8 cellular contexts compared by ENCODE assay signal in the genomic region with DNA sequence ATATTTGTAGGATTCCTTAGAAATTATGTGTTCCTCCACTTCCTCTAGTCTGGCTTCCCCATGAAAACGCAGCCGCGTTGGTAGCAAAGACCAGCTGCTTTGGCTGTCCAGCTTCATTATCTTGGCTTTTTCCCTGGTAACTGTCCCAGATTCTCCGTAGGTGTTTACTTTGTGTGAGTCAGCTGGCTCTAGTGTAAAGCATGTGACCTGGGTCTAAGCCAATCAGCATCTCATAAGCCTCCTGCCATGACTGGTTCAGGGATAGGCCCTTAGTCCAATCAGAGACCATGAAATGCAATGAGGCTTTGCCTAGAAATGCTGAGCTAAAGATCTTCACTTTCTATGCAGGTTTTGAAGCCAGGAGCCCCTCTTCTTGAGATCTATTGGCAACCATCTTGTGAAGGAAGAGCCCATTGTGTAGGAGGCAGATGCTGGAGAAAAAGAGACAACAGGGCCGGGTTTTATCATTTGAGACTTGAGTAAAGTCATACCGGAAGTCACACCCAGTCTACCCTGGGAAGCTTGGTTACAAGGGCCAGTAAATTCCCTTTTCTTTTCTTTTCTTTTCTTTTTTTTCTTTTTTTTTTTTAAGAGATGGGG.
DNase-seq lines count a peak whose midpoint lies in the region; ATAC-seq and TF ChIP-seq lines count a peak whose summit lies in the region.

No MANE protein-coding gene starts in this region.

- peak overlapping the region; percentile 21; the same call in 1 of the 2 replicates for H3K4me2 ChIP-seq in PC-3 (ENCODE audit: low read length)

- H4K20me1 ChIP-seq in PC-3 (ENCODE audit: low read length) = no peaks in the 10 kb centered on the region

- BruUV-seq in PC-3 (replicated peaks; lab: Mats Ljungman, UMichigan) = no TSS peak

- H3K36me3 ChIP-seq in PC-3 (ENCODE audit: low read depth, low read length) (no peaks in the 10 kb centered on the region), psoas muscle (ENCODE audit: insufficient read depth in 1 of 2, low read depth in 1 of 2) (no peaks in the 10 kb centered on the region)

- H3K9ac ChIP-seq in PC-3 (ENCODE audit: low read length) = peak overlapping the region; percentile 34

- 0 out of 2 replicates have a peak overlapping the region, but pooled peaks have one; percentile 23 for H2AFZ ChIP-seq in PC-3 (ENCODE audit: low read length)

- DNase-seq in GM03348 (ENCODE audit: low spot score) = peak; percentile 43
- peak; percentile 99 for DNase-seq in PC-3
- peak; percentile 87 for DNase-seq in fibroblast of the conjunctiva (ENCODE audit: low read depth)
- DNase-seq in psoas muscle = peak in 1 of 2 donors; percentile 30
- no peak for DNase-seq in MV-4-11 (lab: John Stamatoyannopoulos, UW)
- DNase-seq in stimulated activated CD4-positive, alpha-beta T cell treated with anti-CD3 and anti-CD28 coated beads, Interleukin-2, amount 100 ng/mL, for 48 hours = no peak

- H3F3A ChIP-seq in PC-3 (ENCODE audit: low read length, unreplicated experiment) = peaks cover 4% of the 10 kb centered on the region

- H3K9me3 ChIP-seq in PC-3 (ENCODE audit: low read length) (no peaks in the 10 kb centered on the region), psoas muscle (peaks cover 1% of the 10 kb centered on the region)

- peak overlapping the region; percentile 88 for H3K27ac ChIP-seq in PC-3 (ENCODE audit: low read length)
- H3K27ac ChIP-seq in psoas muscle = peak overlapping the region; percentile 10

- ATAC-seq in PC-3 (peak; percentile 99), psoas muscle (peak; percentile 81 to 98 (median 92)), HG03432 (IDR thresholded peaks at IDR 0.05; ENCODE audit: unreplicated experiment) (no peak), HG02798 (IDR thresholded peaks at IDR 0.05; ENCODE audit: poor library complexity, unreplicated experiment) (no peak)

- no peak overlapping the region for H3K4me3 ChIP-seq in PC-3 (ENCODE audit: low read length)
- H3K4me3 ChIP-seq in psoas muscle = no peak overlapping the region

- intact Hi-C loops in PC-3 (cut with micrococcal nuclease) = loop anchor here (1.0 to 10.0 kb wide), 3 partner anchors 40 to 164 kb away; no protein-coding TSS in a partner anchor
- intact Hi-C loops in psoas muscle (cut with DNase I) = no loop called here

- POLR2A ChIA-PET in PC-3 (lab: Charles Lee; ENCODE audit: unreplicated experiment) = interaction anchor here (0.6 to 1.0 kb wide), 4 partner anchors 30 to 200 kb away, joined by 3 to 5 read pairs (median 3); no protein-coding TSS in a partner anchor

- H3K4me1 ChIP-seq in PC-3 (ENCODE audit: insufficient read depth, low read length) (peaks cover 30% of the 10 kb centered on the region), psoas muscle (peaks cover 10% of the 10 kb centered on the region)

- no peaks in the 10 kb centered on the region for H3K9me2 ChIP-seq in PC-3 (replicated peaks; ENCODE audit: low read length)

- CTCF ChIA-PET in PC-3 (lab: Charles Lee) = no interaction called here

- WGBS in psoas muscle, 3 donors = 33 to 43% (median 39%) methylated on average over 6 of the region's 6 CpGs

- no peaks in the 10 kb centered on the region for H3K27me3 ChIP-seq in PC-3 (ENCODE audit: low read length)
- no peaks in the 10 kb centered on the region for H3K27me3 ChIP-seq in psoas muscle (ENCODE audit: insufficient read depth in 3 of 3, low read length in 2 of 3)

- TF ChIP-seq CTCF in PC-3 (conservative IDR thresholded peaks at IDR 0.05; ENCODE audit: low read depth, low read length) (no peak), psoas muscle (IDR thresholded peaks at IDR 0.05) (no peak)

- H3K79me2 ChIP-seq in PC-3 (ENCODE audit: low read length) = no peaks in the 10 kb centered on the region

Comparison
In these comparisons a context has a peak if more than half of its experiments do, and no peak if none do; other contexts are left out.
1. DNase-seq: peak in GM03348 (single experiment), PC-3 (single experiment) and fibroblast of the conjunctiva (single experiment); none in MV-4-11 (single experiment) and stimulated activated CD4-positive, alpha-beta T cell treated with anti-CD3 and anti-CD28 coated beads, Interleukin-2, amount 100 ng/mL, for 48 hours (0 of 2).
2. ATAC-seq: peak in PC-3 (single experiment) and psoas muscle (4 of 4); none in HG03432 (single experiment) and HG02798 (single experiment).